Comparison of ENCODE assay signal across 27 cellular contexts in the genomic region with DNA sequence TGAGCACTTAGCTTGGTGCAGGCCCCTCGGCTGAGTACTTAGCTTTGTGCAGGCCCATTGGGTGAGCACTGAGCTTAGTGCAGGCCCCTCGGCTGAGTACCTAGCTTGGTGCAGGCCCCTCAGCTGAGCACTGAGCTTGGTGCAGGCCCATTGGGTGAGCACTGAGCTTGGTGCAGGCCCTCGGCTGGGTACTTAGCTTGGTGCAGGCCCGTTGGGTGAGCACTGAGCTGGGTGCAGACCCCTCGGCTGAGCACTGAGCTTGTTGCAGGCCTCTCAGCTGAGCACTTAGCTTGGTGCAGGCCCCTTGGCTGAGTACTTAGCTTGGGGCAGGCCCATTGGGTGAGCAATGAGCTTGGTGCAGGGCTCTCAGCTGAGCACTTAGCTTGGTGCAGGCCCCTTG.
"Had no signal": no experiment of that assay in that cellular context is flagged by ENCODE, and none has a peak within 500 bp of the region (broad histone marks: within the 10 kb centered on the region; RNA-seq: fewer than 3 reads in every experiment).

No MANE protein-coding gene starts in this region.

- H3K27ac ChIP-seq: coronary artery, ovary, prostate gland, spleen, tibial artery, uterus, WERI-Rb-1 had no signal

- H3K4me3 ChIP-seq: coronary artery, lung, ovary, prostate gland, spleen, tibial artery, uterus had no signal

- H3K27me3 Mint-ChIP-seq: activated T-cell treated with anti-CD3 and anti-CD28 coated beads, Interleukin-2, amount 50 U/mL, for 24 hours; stimulated activated naive CD8-positive, alpha-beta T cell treated with anti-CD3 and anti-CD28 coated beads, Interleukin-15, Interleukin-2, amounts not matched to agents 100 ng/mL and 50 ng/mL, for 24 hours had no signal

- H3K9me3 ChIP-seq: ovary, prostate gland, spleen, tibial artery, uterus had no signal

- H3K4me1 ChIP-seq: prostate gland, spleen, uterus had no signal

- FAIRE-seq: bronchial epithelial cell, kidney, TTC549 had no signal

- DNase-seq: activated CD4-positive, alpha-beta T cell treated with anti-CD3 and anti-CD28 coated beads, Interleukin-2, amount 50 U/mL, for 4 hours; activated CD8-positive, alpha-beta memory T cell treated with anti-CD3 and anti-CD28 coated beads for 24 hours; activated CD8-positive, alpha-beta memory T cell treated with anti-CD3 and anti-CD28 coated beads, Interleukin-2, amount 50 U/mL, for 4 hours; activated naive CD4-positive, alpha-beta T cell; activated T-cell treated with anti-CD3 and anti-CD28 coated beads, Interleukin-2, amount 50 U/mL, for 24 hours; amniotic stem cell; cerebellar nuclear complex; foreskin fibroblast; kidney; natural killer cell; ovary; spleen; stimulated activated CD4-positive, alpha-beta T cell treated with anti-CD3 and anti-CD28 coated beads, Interleukin-4, amount 100 ng/mL, for 1 hour; T-helper 1 cell; tibial artery; uterus; WERI-Rb-1 had no signal

- H3K36me3 Mint-ChIP-seq: activated naive CD8-positive, alpha-beta T cell; natural killer cell had no signal

- H3K9me3 Mint-ChIP-seq: activated T-cell treated with anti-CD3 and anti-CD28 coated beads, Interleukin-2, amount 50 U/mL, for 24 hours; activated T-helper 2 cell treated with anti-CD3 and anti-CD28 coated beads, Interferon-gamma antibody, Interleukin-2, Interleukin-4, amounts not matched to agents 10 μg/mL and 5 μg/mL and 100 μg/mL, durations not matched to agents 14 hours and 24 hours and 36 hours; endodermal cell; natural killer cell; stimulated activated naive CD8-positive, alpha-beta T cell treated with anti-CD3 and anti-CD28 coated beads, Interleukin-15, Interleukin-2, amounts not matched to agents 100 ng/mL and 50 ng/mL, for 24 hours had no signal

- ATAC-seq: left lobe of liver had no signal

- H3K27ac Mint-ChIP-seq: activated naive CD8-positive, alpha-beta T cell; activated T-cell treated with anti-CD3 and anti-CD28 coated beads, Interleukin-2, amount 50 U/mL, for 24 hours; activated T-helper 2 cell treated with anti-CD3 and anti-CD28 coated beads, Interferon-gamma antibody, Interleukin-2, Interleukin-4, amounts not matched to agents 10 μg/mL and 5 μg/mL and 100 μg/mL, durations not matched to agents 14 hours and 24 hours and 36 hours; endodermal cell; natural killer cell; stimulated activated naive CD8-positive, alpha-beta T cell treated with anti-CD3 and anti-CD28 coated beads, Interleukin-15, Interleukin-2, amounts not matched to agents 100 ng/mL and 50 ng/mL, for 24 hours had no signal

- H3K36me3 ChIP-seq: ovary, prostate gland, spleen, tibial artery, uterus, WERI-Rb-1 had no signal

- H3K27me3 ChIP-seq: ovary, spleen, tibial artery, uterus had no signal

- H3K4me3 Mint-ChIP-seq: activated naive CD8-positive, alpha-beta T cell; activated T-cell treated with anti-CD3 and anti-CD28 coated beads, Interleukin-2, amount 50 U/mL, for 24 hours; endodermal cell; natural killer cell; stimulated activated naive CD8-positive, alpha-beta T cell treated with anti-CD3 and anti-CD28 coated beads, Interleukin-15, Interleukin-2, amounts not matched to agents 100 ng/mL and 50 ng/mL, for 24 hours had no signal
